Comparison of ENCODE assay signal across 21 cellular contexts in genomic region chr7:145147865-145148264, GRCh38.
DNase-seq lines count a peak whose midpoint lies in the region; ATAC-seq, FAIRE-seq and TF ChIP-seq lines count a peak whose summit lies in the region.
"Had no signal": no experiment of that assay in that cellular context is flagged by ENCODE, and none has a peak within 500 bp of the region (broad histone marks: within the 10 kb centered on the region; RNA-seq: fewer than 3 reads in every experiment).

No MANE protein-coding gene starts in this region.

- TF ChIP-seq EP300 in A549 (IDR thresholded peaks at IDR 0.05) (no peak), K562 (IDR thresholded peaks at IDR 0.05; ENCODE audit: low read length) (no peak)

- no peak overlapping the region for H2AK9ac ChIP-seq in IMR-90 (replicated peaks; ENCODE audit: low read depth, low read length, poor library complexity)

- DNase-seq in A549 (ENCODE audit: low read depth in 1 of 2, low spot score in 1 of 2) (no peak), IMR-90 (no peak), K562 (ENCODE audit: extremely low read depth in 1 of 4, low spot score in 3 of 4) (no peak), dedifferentiated amniotic fluid mesenchymal stem cell (ENCODE audit: extremely low spot score) (no peak), urothelium cell line (ENCODE audit: low spot score) (no peak)
- no peak for DNase-seq in activated naive CD4-positive, alpha-beta T cell (lab: John Stamatoyannopoulos, UW)
- DNase-seq: 8988T; AML-193; Caco-2; Calu3; CD4-positive, alpha-beta T cell; CD8-positive, alpha-beta T cell; DMS79 treated with DMSO at 0.1 percent for 48 hours; GF-D8 had no signal

- H4K8ac ChIP-seq in IMR-90 (ENCODE audit: low read depth in 2 of 2, low read length in 2 of 2): no peak overlapping the region

- no peak overlapping the region for H2BK5ac ChIP-seq in IMR-90 (ENCODE audit: low read depth, low read length, poor library complexity, severe bottlenecking)

- H3K9me3 ChIP-seq in A549 (no peaks in the 10 kb centered on the region), IMR-90 (ENCODE audit: control insufficient read depth, insufficient read depth, low read length) (peaks cover 4% of the 10 kb centered on the region; the same call in 1 of the 2 replicates), K562 (replicated peaks; ENCODE audit: control insufficient read depth, insufficient read depth, low read depth, low read length) (no peaks in the 10 kb centered on the region)
- H3K9me3 ChIP-seq: BLaER1 treated with 17β-estradiol and CSF1 and Interleukin-3, amounts not matched to agents 10 nM and 100 nM; Caco-2 had no signal

- H3K18ac ChIP-seq in IMR-90 (ENCODE audit: low read depth, low read length): no peak overlapping the region

- TF ChIP-seq CTCF in A549 (IDR thresholded peaks at IDR 0.05) (no peak), IMR-90 (conservative IDR thresholded peaks at IDR 0.05; ENCODE audit: low read depth, low read length) (no peak), K562 (IDR thresholded peaks at IDR 0.05 in 2 of 3, conservative IDR thresholded peaks at IDR 0.05 in 1 of 3; ENCODE audit: insufficient read depth in 2 of 3, low read depth in 1 of 3, low read length in 3 of 3) (no peak)

- in situ Hi-C loops in IMR-90 (cut with MboI; ENCODE audit: low sequenced_read_pairs): no loop called here
- in situ Hi-C loops in K562 (cut with MboI): no loop called here

- WGBS in A549 (ENCODE audit: missing lambda C conversion rate): 5% methylated on average over 2 of the region's 2 CpGs
- no CpG with 5 or more reads among the region's 2 CpGs for WGBS in IMR-90 (ENCODE audit: extremely low coverage in 2 of 2, insufficient read length in 1 of 2), 2 experiments
- 0% methylated on average over 2 of the region's 2 CpGs for WGBS in K562 (ENCODE audit: insufficient coverage, low coverage, missing lambda C conversion rate)

- no peak overlapping the region for H3K4me2 ChIP-seq in A549
- H3K4me2 ChIP-seq in IMR-90 (ENCODE audit: low read depth, low read length): no peak overlapping the region
- H3K4me2 ChIP-seq in K562 (ENCODE audit: insufficient read depth, low read length): no peak overlapping the region
- H3K4me2 ChIP-seq: BLaER1 treated with 17β-estradiol and CSF1 and Interleukin-3, amounts not matched to agents 10 nM and 100 nM had no signal

- no peak overlapping the region for H4K5ac ChIP-seq in IMR-90 (ENCODE audit: low read depth, low read length)

- no peaks in the 10 kb centered on the region for H3K79me1 ChIP-seq in IMR-90 (ENCODE audit: low read depth in 1 of 2, low read length in 2 of 2)

- dilution Hi-C loops in IMR-90 (cut with HindIII; ENCODE audit: low sequenced_read_pairs, unreplicated experiment): no loop called here

- TF ChIP-seq POLR2A in A549 (IDR thresholded peaks at IDR 0.05; ENCODE audit: low read length) (no peak), IMR-90 (IDR thresholded peaks at IDR 0.05; ENCODE audit: low read depth, low read length) (no peak), K562 (conservative IDR thresholded peaks at IDR 0.05) (no peak)

- H3K9ac ChIP-seq in IMR-90 (ENCODE audit: low read depth, low read length) (no peak overlapping the region), K562 (ENCODE audit: insufficient read depth in 1 of 2, low read depth in 2 of 2, low read length in 2 of 2) (no peak overlapping the region)
- H3K9ac ChIP-seq: BLaER1 treated with 17β-estradiol and CSF1 and Interleukin-3, amounts not matched to agents 10 nM and 100 nM had no signal

- no peaks in the 10 kb centered on the region for H3K9me1 ChIP-seq in IMR-90 (ENCODE audit: insufficient read depth, low read length)
- no peaks in the 10 kb centered on the region for H3K9me1 ChIP-seq in K562 (ENCODE audit: control insufficient read depth, insufficient read depth, low read length)

- no peak overlapping the region for H3K27ac ChIP-seq in A549
- no peak overlapping the region for H3K27ac ChIP-seq in IMR-90 (ENCODE audit: insufficient read depth, low read length)
- no peak overlapping the region for H3K27ac ChIP-seq in K562 (ENCODE audit: extremely low read depth, low read depth, low read length)
- H3K27ac ChIP-seq: BLaER1 treated with 17β-estradiol and CSF1 and Interleukin-3, amounts not matched to agents 10 nM and 100 nM; C4-2B had no signal

- TF ChIP-seq RAD21 in A549 (conservative IDR thresholded peaks at IDR 0.05 in 1 of 2, IDR thresholded peaks at IDR 0.05 in 1 of 2) (no peak), IMR-90 (IDR thresholded peaks at IDR 0.05; ENCODE audit: low read length) (no peak), K562 (CRISPR knock-in tag; conservative IDR thresholded peaks at IDR 0.05 in 1 of 2, IDR thresholded peaks at IDR 0.05 in 1 of 2) (no peak)

- H3K36me3 ChIP-seq in IMR-90 (ENCODE audit: control insufficient read depth, insufficient read depth, low read length) (no peaks in the 10 kb centered on the region), K562 (ENCODE audit: control insufficient read depth, insufficient read depth, low read length) (no peaks in the 10 kb centered on the region)
- H3K36me3 ChIP-seq: BLaER1 treated with 17β-estradiol and CSF1 and Interleukin-3, amounts not matched to agents 10 nM and 100 nM had no signal

- H4K20me1 ChIP-seq in IMR-90 (ENCODE audit: insufficient read depth, low read length) (no peaks in the 10 kb centered on the region), K562 (replicated peaks; ENCODE audit: control insufficient read depth, insufficient read depth, low read length) (no peaks in the 10 kb centered on the region)
- H4K20me1 ChIP-seq: BLaER1 treated with 17β-estradiol and CSF1 and Interleukin-3, amounts not matched to agents 10 nM and 100 nM had no signal

- POLR2A ChIA-PET in A549 (lab: Yijun Ruan, JAX): no interaction called here
- POLR2A ChIA-PET in IMR-90 (lab: Charles Lee; ENCODE audit: unreplicated experiment): no interaction called here
- POLR2A ChIA-PET in K562 (lab: Yijun Ruan, JAX): no interaction called here

- intact Hi-C loops in IMR-90 (cut with micrococcal nuclease): no loop called here
- intact Hi-C loops in K562 (cut with micrococcal nuclease): no loop called here

- no peak overlapping the region for H2BK120ac ChIP-seq in IMR-90 (ENCODE audit: low read depth, low read length)

- no peak overlapping the region for H3K23ac ChIP-seq in IMR-90 (ENCODE audit: low read depth, low read length)

- H3K4me1 ChIP-seq in A549: no peaks in the 10 kb centered on the region
- no peaks in the 10 kb centered on the region for H3K4me1 ChIP-seq in IMR-90 (ENCODE audit: control insufficient read depth, insufficient read depth, low read length)
- H3K4me1 ChIP-seq in K562 (replicated peaks in 1 of 2; ENCODE audit: control insufficient read depth in 2 of 2, insufficient read depth in 2 of 2, low read length in 2 of 2): no peaks in the 10 kb centered on the region
- H3K4me1 ChIP-seq: BLaER1 treated with 17β-estradiol and CSF1 and Interleukin-3, amounts not matched to agents 10 nM and 100 nM; Caco-2 had no signal

- H2BK20ac ChIP-seq in IMR-90 (ENCODE audit: low read depth, low read length): no peak overlapping the region

- FAIRE-seq in A549 (lab: Jason Lieb, UNC): no peak
- FAIRE-seq in K562 (lab: Jason Lieb, UNC): no peak
- no peak for FAIRE-seq in urothelium cell line (lab: Jason Lieb, UNC)
- FAIRE-seq: A204.1, D721Med, G401.6, GM12891, GM19239 had no signal

- CTCF ChIA-PET in A549 (lab: Yijun Ruan, JAX): interaction anchor here (1.4 kb wide), 1 partner anchor 13 kb away, joined by 5 read pairs; no protein-coding TSS in a partner anchor
- CTCF ChIA-PET in IMR-90 (lab: Yijun Ruan, JAX): no interaction called here
- CTCF ChIA-PET in K562 (lab: Yijun Ruan, JAX; ENCODE audit: low intra/inter-chr PET ratio): no interaction called here

- H2BK15ac ChIP-seq in IMR-90 (ENCODE audit: low read depth, low read length): no peak overlapping the region

- BruUV-seq in IMR-90 (replicated peaks; lab: Mats Ljungman, UMichigan) (no TSS peak), K562 (replicated peaks; lab: Mats Ljungman, UMichigan) (no TSS peak)

- no peak overlapping the region for H4K91ac ChIP-seq in IMR-90 (ENCODE audit: insufficient read depth, low read depth, low read length)

- H3K4me3 ChIP-seq in A549 (no peak overlapping the region), IMR-90 (ENCODE audit: insufficient read depth, low read depth, low read length) (no peak overlapping the region), K562 (no peak overlapping the region)
- H3K4me3 ChIP-seq: BLaER1 treated with 17β-estradiol and CSF1 and Interleukin-3, amounts not matched to agents 10 nM and 100 nM had no signal

- H2AK5ac ChIP-seq in IMR-90 (ENCODE audit: low read depth, low read length): no peak overlapping the region

- ATAC-seq in A549 (no peak), IMR-90 (ENCODE audit: low read depth) (no peak), K562 (no peak)
- ATAC-seq: CD8-positive, alpha-beta T cell had no signal

- H3K4ac ChIP-seq in IMR-90 (ENCODE audit: low read depth, low read length): no peak overlapping the region

- no peak overlapping the region for H3K14ac ChIP-seq in IMR-90 (replicated peaks; ENCODE audit: low read depth, low read length)

- H2AFZ ChIP-seq in IMR-90 (replicated peaks; ENCODE audit: low read length, poor library complexity) (no peak overlapping the region), K562 (ENCODE audit: low read depth, low read length) (no peak overlapping the region)

- H3K27me3 ChIP-seq in IMR-90 (ENCODE audit: control insufficient read depth, insufficient read depth, low read length): no peaks in the 10 kb centered on the region
- no peaks in the 10 kb centered on the region for H3K27me3 ChIP-seq in K562 (ENCODE audit: control insufficient read depth in 2 of 2, insufficient read depth in 2 of 2, low read length in 2 of 2)
- H3K27me3 ChIP-seq: BLaER1 treated with 17β-estradiol and CSF1 and Interleukin-3, amounts not matched to agents 10 nM and 100 nM had no signal

- no peaks in the 10 kb centered on the region for H3K79me2 ChIP-seq in K562 (ENCODE audit: control insufficient read depth, insufficient read depth, low read length)

- H3K56ac ChIP-seq in IMR-90 (ENCODE audit: extremely low read depth, insufficient read depth, low read length): no peak overlapping the region

TF ChIP-seq in A549, 52 proteins besides CTCF, POLR2A, EP300 and RAD21:
- TF ChIP-seq MAFK (IDR thresholded peaks at IDR 0.05; ENCODE audit: partially characterized antibody) (peak; percentile 84), RFX5 (IDR thresholded peaks at IDR 0.05) (no peak)
TF ChIP-seq in A549: peak in this region for 1.

TF ChIP-seq in IMR-90, 13 proteins besides CTCF, POLR2A, EP300 and RAD21 (continues in another document):
- no peak for TF ChIP-seq FOS (IDR thresholded peaks at IDR 0.05; ENCODE audit: low read depth, low read length)
- TF ChIP-seq RCOR1 (IDR thresholded peaks at IDR 0.05; ENCODE audit: insufficient replicate concordance, low read length): no peak
- no peak for TF ChIP-seq MXI1 (IDR thresholded peaks at IDR 0.05; ENCODE audit: borderline replicate concordance, low read depth, low read length)
- TF ChIP-seq MAFK (IDR thresholded peaks at IDR 0.05; ENCODE audit: low read depth, low read length): peak; percentile 91

TF ChIP-seq in K562, 482 proteins besides CTCF, POLR2A, EP300 and RAD21 (continues in another document):
- TF ChIP-seq ATF1 (CRISPR knock-in tag; IDR thresholded peaks at IDR 0.05) (no peak), ATF1 (tag; IDR thresholded peaks at IDR 0.05) (no peak), TARDBP (IDR thresholded peaks at IDR 0.05) (no peak), MAFF (IDR thresholded peaks at IDR 0.05; ENCODE audit: low read length) (peak; percentile 85), HNRNPK (IDR thresholded peaks at IDR 0.05; ENCODE audit: low read depth, low read length, poor library complexity, severe bottlenecking) (no peak)

Comparison
In these comparisons a context has a peak if more than half of its experiments do, and no peak if none do; other contexts are left out.
1. Of the 35 proteins assayed by ChIP-seq in both K562 and A549: peak only in K562: none; only in A549: none; in both: MAFK; in neither: 34.